ENCODE assay signal across 19 cellular contexts in genomic region chr14:51432302-51432948, GRCh38.
A peak's percentile ranks its signal among the peaks of the same experiment; 100 is the strongest.
DNase-seq lines count a peak whose midpoint lies in the region; ATAC-seq and TF ChIP-seq lines count a peak whose summit lies in the region.
"Had no signal": no experiment of that assay in that cellular context is flagged by ENCODE, and none has a peak within 500 bp of the region (broad histone marks: within the 10 kb centered on the region; RNA-seq: fewer than 3 reads in every experiment).

No MANE protein-coding gene starts in this region.

- H3K27me3 ChIP-seq in esophagus muscularis mucosa = no peaks in the 10 kb centered on the region
- H3K27me3 ChIP-seq: ovary had no signal

- intact Hi-C loops in esophagus muscularis mucosa (cut with DNase I) = no loop called here

- peaks cover 0 to 3% (median 0%) of the 10 kb centered on the region in 4 donors for H3K4me1 ChIP-seq in esophagus muscularis mucosa
- H3K4me1 ChIP-seq: Caco-2 had no signal

- H3K4me3 ChIP-seq in esophagus muscularis mucosa = no peak overlapping the region
- H3K4me3 ChIP-seq: ovary, thoracic aorta had no signal

- peak; percentile 42 for ATAC-seq in GM18508 (IDR thresholded peaks at IDR 0.05; ENCODE audit: insufficient read depth, unreplicated experiment)
- ATAC-seq in GM19467 (IDR thresholded peaks at IDR 0.05; ENCODE audit: unreplicated experiment) = peak; percentile 37
- peak; percentile 49 for ATAC-seq in HG03196 (IDR thresholded peaks at IDR 0.05; ENCODE audit: unreplicated experiment)
- ATAC-seq: activated CD4-positive, CD25-positive, alpha-beta regulatory T cell treated with anti-CD3 and anti-CD28 coated beads, Interleukin-2, amount 50 U/mL, for 24 hours had no signal

- 94% methylated on average over 3 of the region's 3 CpGs for WGBS in esophagus muscularis mucosa

- no peak for TF ChIP-seq CTCF in esophagus muscularis mucosa (IDR thresholded peaks at IDR 0.05)

- H3K9me3 ChIP-seq in esophagus muscularis mucosa = no peaks in the 10 kb centered on the region
- H3K9me3 ChIP-seq: Caco-2, ovary, thoracic aorta had no signal

- DNase-seq in esophagus muscularis mucosa (ENCODE audit: extremely low spot score) = peak; percentile 47
- DNase-seq in epidermal melanocyte (ENCODE audit: insufficient read length, low spot score) = no peak
- no peak for DNase-seq in KG1 (lab: John Stamatoyannopoulos, UW)
- no peak for DNase-seq in NCI-H187 treated with DMSO at 0.1 percent for 48 hours (lab: John Stamatoyannopoulos, UW)
- DNase-seq in inferior parietal cortex (ENCODE audit: extremely low spot score) = no peak
- DNase-seq: activated effector memory CD4-positive, alpha-beta T cell treated with anti-CD3 and anti-CD28 coated beads, Interleukin-2, amount 50 U/mL, for 16 hours; Caco-2; foreskin melanocyte; HCEC 1CT; NCI-H187; NCI-H446 treated with DMSO at 0.1 percent for 48 hours; ovary; SHP77 treated with DMSO at 0.1 percent for 48 hours; stimulated activated CD4-positive, alpha-beta T cell treated with anti-CD3 and anti-CD28 coated beads, Interleukin-4, amount 100 ng/mL, for 4 hours had no signal

- no peak for TF ChIP-seq EP300 in esophagus muscularis mucosa (IDR thresholded peaks at IDR 0.05)

- no peak overlapping the region for H3K27ac ChIP-seq in esophagus muscularis mucosa (replicated peaks in 1 of 4)
- H3K27ac ChIP-seq: thoracic aorta had no signal

- TF ChIP-seq POLR2A in esophagus muscularis mucosa (IDR thresholded peaks at IDR 0.05; ENCODE audit: low read depth) = no peak

- H3K36me3 ChIP-seq in esophagus muscularis mucosa = no peaks in the 10 kb centered on the region
- H3K36me3 ChIP-seq: ovary, thoracic aorta had no signal
